In genomic region chr1:187513190-187513589, GRCh38 we compare ENCODE assay signal across 17 cellular contexts.
A peak's percentile ranks its signal among the peaks of the same experiment; 100 is the strongest.
DNase-seq lines count a peak whose midpoint lies in the region; ATAC-seq and TF ChIP-seq lines count a peak whose summit lies in the region.
"Had no signal": no experiment of that assay in that cellular context is flagged by ENCODE, and none has a peak within 500 bp of the region (broad histone marks: within the 10 kb centered on the region; RNA-seq: fewer than 3 reads in every experiment).

No MANE protein-coding gene starts in this region.

- DNase-seq in SKM-1 treated with dmso at 0.1 percent for 144 hours (lab: John Stamatoyannopoulos, UW; ENCODE audit: unreplicated experiment): peak; percentile 45
- no peak for DNase-seq in SKM-1 (lab: John Stamatoyannopoulos, UW; ENCODE audit: unreplicated experiment)
- peak; percentile 99 for DNase-seq in MV-4-11 (lab: John Stamatoyannopoulos, UW)
- peak; percentile 3 for DNase-seq in UCSD-AML1 (lab: John Stamatoyannopoulos, UW; ENCODE audit: unreplicated experiment)
- no peak for DNase-seq in tibial artery
- no peak for DNase-seq in endothelial cell (ENCODE audit: low spot score)
- DNase-seq in activated CD4-positive, alpha-beta T cell treated with anti-CD3 and anti-CD28 coated beads for 1 hour: no peak
- DNase-seq: caudate nucleus; CD8-positive, alpha-beta T cell; effector CD8-positive, alpha-beta T cell; hippocampal formation; midbrain; NCI-H1436 treated with DMSO at 0.1 percent for 48 hours; stimulated activated naive CD4-positive, alpha-beta T cell had no signal

- no peaks in the 10 kb centered on the region for H3K27me3 ChIP-seq in tibial artery

- H3K4me3 Mint-ChIP-seq in endothelial cell (ENCODE audit: unreplicated experiment): no peak overlapping the region
- H3K4me3 Mint-ChIP-seq: activated T-helper 1 cell treated with anti-CD3 and anti-CD28 coated beads, Interleukin-12 subunit alpha, Interleukin-12 subunit beta, Interleukin-2, Interleukin-4 antibody, amounts not matched to agents 30 ng/mL and 10 ng/mL and 1 ng/mL, durations not matched to agents 14 hours and 24 hours and 36 hours; CD8-positive, alpha-beta T cell; type B pancreatic cell had no signal

- intact Hi-C loops in tibial artery (cut with DNase I; ENCODE audit: low total_unique reads): no loop called here

- H3K27ac ChIP-seq in tibial artery: no peak overlapping the region

- no peak overlapping the region for H3K4me3 ChIP-seq in tibial artery

- no peaks in the 10 kb centered on the region for H3K9me3 ChIP-seq in tibial artery

- H3K9me3 Mint-ChIP-seq in endothelial cell (ENCODE audit: unreplicated experiment): no peaks in the 10 kb centered on the region
- H3K9me3 Mint-ChIP-seq: type B pancreatic cell had no signal

- H3K36me3 ChIP-seq in tibial artery: no peaks in the 10 kb centered on the region

- H3K27ac Mint-ChIP-seq in endothelial cell (ENCODE audit: unreplicated experiment): no peak overlapping the region
- H3K27ac Mint-ChIP-seq: activated T-helper 1 cell treated with anti-CD3 and anti-CD28 coated beads, Interleukin-12 subunit alpha, Interleukin-12 subunit beta, Interleukin-2, Interleukin-4 antibody, amounts not matched to agents 30 ng/mL and 10 ng/mL and 1 ng/mL, durations not matched to agents 14 hours and 24 hours and 36 hours; CD8-positive, alpha-beta T cell; type B pancreatic cell had no signal

- H3K4me1 Mint-ChIP-seq in endothelial cell (ENCODE audit: unreplicated experiment): no peaks in the 10 kb centered on the region

- ATAC-seq in HG03460 (IDR thresholded peaks at IDR 0.05; ENCODE audit: unreplicated experiment): no peak
- ATAC-seq: CD8-positive, alpha-beta T cell had no signal

- H3K4me1 ChIP-seq in tibial artery: no peaks in the 10 kb centered on the region

- TF ChIP-seq CTCF in tibial artery (IDR thresholded peaks at IDR 0.05) (no peak), endothelial cell (IDR thresholded peaks at IDR 0.05; ENCODE audit: unreplicated experiment) (no peak)

- H3K27me3 Mint-ChIP-seq in endothelial cell (ENCODE audit: unreplicated experiment): no peaks in the 10 kb centered on the region
- H3K27me3 Mint-ChIP-seq: type B pancreatic cell had no signal

- no peaks in the 10 kb centered on the region for H3K36me3 Mint-ChIP-seq in endothelial cell (ENCODE audit: low read depth, unreplicated experiment)
- H3K36me3 Mint-ChIP-seq: CD8-positive, alpha-beta T cell; type B pancreatic cell had no signal

Comparison
In these comparisons a context has a peak if more than half of its experiments do, and no peak if none do; other contexts are left out.
1. DNase-seq: peak in SKM-1 treated with dmso at 0.1 percent for 144 hours (single experiment), MV-4-11 (single experiment) and UCSD-AML1 (single experiment); none in SKM-1 (single experiment), tibial artery (0 of 2), endothelial cell (single experiment) and activated CD4-positive, alpha-beta T cell treated with anti-CD3 and anti-CD28 coated beads for 1 hour (single experiment).